In genomic region chr10:34273340-34273739, GRCh38 we compare ENCODE assay signal across 22 cellular contexts.
"Had no signal": no experiment of that assay in that cellular context is flagged by ENCODE, and none has a peak within 500 bp of the region (broad histone marks: within the 10 kb centered on the region; RNA-seq: fewer than 3 reads in every experiment).

No MANE protein-coding gene starts in this region.

- H3K27ac ChIP-seq: colonic mucosa, esophagus muscularis mucosa, left ventricle myocardium inferior, lower lobe of right lung, pancreas, tibial artery, upper lobe of left lung, uterus had no signal

- H3K27ac Mint-ChIP-seq: endodermal cell, immature natural killer cell, naive B cell, nephron, progenitor cell of endocrine pancreas had no signal

- DNase-seq: colonic mucosa; dermis blood vessel endothelial cell; endodermal cell; immature natural killer cell; left ventricle myocardium inferior; lower lobe of right lung; mesenchymal stem cell; midbrain; naive B cell; occipital lobe; pancreas; right cardiac atrium; small intestine; stimulated activated CD4-positive, alpha-beta T cell treated with anti-CD3 and anti-CD28 coated beads, Interleukin-2, amount 100 ng/mL, for 48 hours; stimulated activated naive CD4-positive, alpha-beta T cell treated with Interleukin-2 at 50 U/mL for 16 hours; tibial artery; upper lobe of left lung; uterus had no signal

- H3K4me3 ChIP-seq: colonic mucosa, esophagus muscularis mucosa, left ventricle myocardium inferior, lower lobe of right lung, pancreas, tibial artery, upper lobe of left lung, uterus had no signal

- H3K4me3 Mint-ChIP-seq: endodermal cell, immature natural killer cell, naive B cell, nephron had no signal

- ATAC-seq: lower lobe of right lung, pancreas, right cardiac atrium had no signal

- H3K9me3 Mint-ChIP-seq: immature natural killer cell, nephron had no signal

- H3K4me1 Mint-ChIP-seq: immature natural killer cell, naive B cell, nephron had no signal

- H3K36me3 Mint-ChIP-seq: immature natural killer cell, naive B cell had no signal

- H3K9me3 ChIP-seq: colonic mucosa, esophagus muscularis mucosa, lower lobe of right lung, pancreas, tibial artery, upper lobe of left lung, uterus had no signal

- H3K36me3 ChIP-seq: colonic mucosa, tibial artery, uterus had no signal

- H3K4me1 ChIP-seq: colonic mucosa, esophagus muscularis mucosa, left ventricle myocardium inferior, lower lobe of right lung, pancreas, upper lobe of left lung, uterus had no signal

- FAIRE-seq: endothelial cell of umbilical vein, pancreas, small intestine had no signal

- H3K27me3 Mint-ChIP-seq: naive B cell, progenitor cell of endocrine pancreas had no signal

- H3K27me3 ChIP-seq: colonic mucosa, esophagus muscularis mucosa, pancreas, tibial artery, upper lobe of left lung, uterus had no signal
